Comparison of ENCODE assay signal across 8 cellular contexts in the genomic region with DNA sequence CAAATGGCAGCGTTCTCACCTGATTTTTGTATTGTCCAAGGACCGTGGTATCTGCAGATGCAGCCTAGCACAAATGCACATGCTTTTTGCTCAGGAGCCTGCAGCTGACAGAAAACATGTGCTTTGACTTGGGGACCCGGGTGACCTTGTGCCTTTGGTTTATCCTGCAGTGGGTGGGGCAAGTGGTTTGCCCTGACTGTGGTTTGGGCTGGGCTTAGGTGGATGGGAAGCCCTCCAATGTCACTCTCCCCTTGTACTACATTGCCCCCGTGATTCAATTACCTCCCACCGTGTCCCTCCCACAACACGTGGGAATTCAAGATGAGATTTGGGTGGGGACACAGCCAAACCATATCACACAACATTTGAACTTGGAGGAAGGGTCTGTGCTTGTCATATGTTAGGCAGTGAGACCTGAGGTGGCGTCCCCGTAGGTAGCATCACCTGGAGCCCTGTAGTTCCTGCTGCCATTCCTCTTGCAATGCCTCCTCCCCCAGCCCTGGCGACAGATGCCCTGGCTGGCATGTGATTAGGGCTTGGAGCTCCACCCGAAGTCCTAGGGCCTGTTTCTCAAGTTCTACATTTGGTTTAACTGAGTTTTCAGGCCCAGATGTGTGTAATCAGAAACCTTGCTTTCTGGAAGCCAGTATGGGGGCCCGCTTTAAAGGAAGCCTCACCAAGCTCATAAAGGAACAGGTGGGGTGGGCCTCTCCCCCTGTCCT. TPM values are rescaled to one million over a fixed set of nuclear protein-coding genes. Genes with fewer than 3 reads are reported as not detected.
A peak's percentile ranks its signal among the peaks of the same experiment; 100 is the strongest.
DNase-seq lines count a peak whose midpoint lies in the region; ATAC-seq and TF ChIP-seq lines count a peak whose summit lies in the region.

No MANE protein-coding gene starts in this region.

- H3K4me3 ChIP-seq in esophagus squamous epithelium (peak overlapping the region in 3 of 4 donors; percentile 58 to 81 (median 59)), sigmoid colon (peak overlapping the region; percentile 31 to 66 (median 54))

- H3K27ac ChIP-seq in esophagus squamous epithelium (peak overlapping the region; percentile 36 to 84 (median 77)), sigmoid colon (peak overlapping the region; percentile 17 to 73 (median 44))

- intact Hi-C loops in esophagus squamous epithelium (cut with DNase I) (loop anchor here (10.0 kb wide), 1 partner anchor 59 kb away; no protein-coding TSS in a partner anchor), sigmoid colon (cut with DNase I) (loop anchor here (5.0 kb wide), 1 partner anchor 61 kb away; no protein-coding TSS in a partner anchor)

- TF ChIP-seq CTCF in esophagus squamous epithelium (IDR thresholded peaks at IDR 0.05) (no peak), sigmoid colon (IDR thresholded peaks at IDR 0.05) (no peak)

- no peak for ATAC-seq in HG02763 (IDR thresholded peaks at IDR 0.05; ENCODE audit: unreplicated experiment)
- no peak for ATAC-seq in GM21515 (IDR thresholded peaks at IDR 0.05; ENCODE audit: unreplicated experiment)
- no peak for ATAC-seq in GM18867 (IDR thresholded peaks at IDR 0.05; ENCODE audit: unreplicated experiment)

- H3K27me3 ChIP-seq in esophagus squamous epithelium (peaks cover 0 to 47% (median 9%) of the 10 kb centered on the region in 4 donors), sigmoid colon (peaks cover 38 to 52% (median 42%) of the 10 kb centered on the region in 3 donors)

- peak; percentile 38 for DNase-seq in NOMO-1 treated with dmso at 0.1 percent for 144 hours (lab: John Stamatoyannopoulos, UW; ENCODE audit: unreplicated experiment)
- DNase-seq in esophagus squamous epithelium (lab: John Stamatoyannopoulos, UW) = no peak
- peak; percentile 48 for DNase-seq in sigmoid colon
- DNase-seq in COLO668 (lab: John Stamatoyannopoulos, UW; ENCODE audit: unreplicated experiment) = no peak

- TF ChIP-seq POLR2A in GM15510 (IDR thresholded peaks at IDR 0.05; ENCODE audit: borderline replicate concordance, extremely low read depth, insufficient read length) = peak; percentile 18
- TF ChIP-seq POLR2A in esophagus squamous epithelium (IDR thresholded peaks at IDR 0.05) = no peak
- TF ChIP-seq POLR2A in sigmoid colon (IDR thresholded peaks at IDR 0.05) = no peak

- H3K9me3 ChIP-seq in esophagus squamous epithelium = no peaks in the 10 kb centered on the region
- no peaks in the 10 kb centered on the region for H3K9me3 ChIP-seq in sigmoid colon

- no peaks in the 10 kb centered on the region for H3K36me3 ChIP-seq in esophagus squamous epithelium
- H3K36me3 ChIP-seq in sigmoid colon = no peaks in the 10 kb centered on the region

- no peak for TF ChIP-seq EP300 in sigmoid colon (IDR thresholded peaks at IDR 0.05)

- peaks cover 24 to 71% (median 42%) of the 10 kb centered on the region in 3 donors for H3K4me1 ChIP-seq in esophagus squamous epithelium
- H3K4me1 ChIP-seq in sigmoid colon = peaks cover 0 to 50% (median 40%) of the 10 kb centered on the region in 4 donors

- 49 to 55% methylated on average over 7 to 10 of the region's 11 CpGs for WGBS in esophagus squamous epithelium, 2 donors
- 40 to 51% methylated on average over 11 of the region's 11 CpGs for WGBS in sigmoid colon, 2 donors

RNA-seq across cellular contexts. Expression of gene ANKRD33B, which starts 2.1 kb away (rescaled TPM):
- 1 to 10 TPM in 2 of 4 donors, under 1 TPM in 2; 0.57 to 6.5 (median 1.7) TPM for total RNA-seq in esophagus squamous epithelium
- 1 to 10 TPM; 2.7 to 4.6 (median 3.6) TPM for total RNA-seq in sigmoid colon
- polyA plus RNA-seq in sigmoid colon = 1 to 10 TPM in 2 of 3 donors, under 1 TPM in 1; 0.23 to 2.1 (median 1.2) TPM

Comparison
In these comparisons a context has a peak if more than half of its experiments do, and no peak if none do; other contexts are left out.
1. DNase-seq: peak in NOMO-1 treated with dmso at 0.1 percent for 144 hours (single experiment) and sigmoid colon (single experiment); none in esophagus squamous epithelium (single experiment) and COLO668 (single experiment).